Comparison of ENCODE assay signal across 1 cellular context in the genomic region with DNA sequence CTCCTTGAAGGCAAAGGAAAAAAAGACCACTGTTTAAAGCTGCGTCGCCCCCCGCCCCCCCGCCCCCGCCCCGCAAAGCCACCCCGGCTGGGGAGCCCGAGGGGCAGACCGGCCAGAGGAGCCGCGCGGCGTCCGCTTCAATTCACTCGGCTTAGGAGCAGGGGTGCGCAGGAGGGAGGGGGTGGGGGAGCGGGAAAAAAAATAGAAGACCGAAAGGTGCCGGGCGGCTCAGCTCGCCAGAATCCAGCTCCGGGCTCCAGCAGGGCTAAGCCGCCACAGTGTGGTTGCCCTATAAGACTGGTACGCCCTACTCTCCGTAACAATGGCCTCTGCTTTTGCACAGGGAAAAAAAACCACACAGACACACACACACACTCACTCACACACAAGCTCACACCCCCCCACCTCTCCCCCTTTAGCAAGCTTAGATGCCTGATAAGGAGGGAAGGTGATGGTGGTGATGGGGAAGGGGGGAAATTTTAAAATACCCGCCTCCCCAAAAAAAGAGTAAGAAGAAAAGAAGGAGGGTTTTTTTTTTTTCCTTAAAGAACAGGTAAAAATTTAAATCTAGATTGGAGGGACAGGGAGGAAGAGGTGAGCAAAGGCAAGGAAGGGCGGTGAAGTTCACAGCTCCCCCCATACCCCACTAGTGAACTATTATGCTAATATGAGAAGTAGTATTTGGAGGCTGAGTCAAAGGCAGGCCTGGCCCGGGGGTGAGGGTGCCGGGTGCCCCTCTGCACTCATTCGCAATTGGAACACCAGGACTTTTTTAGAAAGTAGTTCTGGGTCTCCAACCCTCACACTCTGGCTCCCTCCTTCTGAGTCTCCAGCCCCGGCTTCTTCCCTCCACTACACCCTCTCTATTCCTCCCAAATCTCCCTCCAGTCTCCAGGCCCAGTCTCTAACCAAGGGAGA.
TF ChIP-seq lines count a peak whose summit lies in the region.

No MANE protein-coding gene starts in this region.

TF ChIP-seq in K562, 482 proteins besides CTCF, POLR2A, EP300 and RAD21 (continued from another document):
- TF ChIP-seq KAT7 (CRISPR knock-in tag; IDR thresholded peaks at IDR 0.05; ENCODE audit: borderline replicate concordance) (no peak), HOMEZ (CRISPR knock-in tag; IDR thresholded peaks at IDR 0.05) (no peak), GATAD2B (IDR thresholded peaks at IDR 0.05; ENCODE audit: borderline replicate concordance) (no peak), ZNF175 (CRISPR knock-in tag; IDR thresholded peaks at IDR 0.05; ENCODE audit: low read depth) (no peak; the same call in 1 of the 2 replicates), TSC22D4 (tag; IDR thresholded peaks at IDR 0.05) (no peak), ZBTB8A (IDR thresholded peaks at IDR 0.05; ENCODE audit: partially characterized antibody) (no peak), HNRNPH1 (optimal IDR thresholded peaks at IDR 0.05; ENCODE audit: low read depth, low read length) (no peak), ZNF41 (CRISPR knock-in tag; conservative IDR thresholded peaks at IDR 0.05) (no peak), MXI1 (IDR thresholded peaks at IDR 0.05; ENCODE audit: low read depth, low read length) (no peak), NFIX (CRISPR knock-in tag; IDR thresholded peaks at IDR 0.05; ENCODE audit: low read depth) (no peak), ZNF311 (CRISPR knock-in tag; IDR thresholded peaks at IDR 0.05) (no peak), ETV5 (CRISPR knock-in tag; IDR thresholded peaks at IDR 0.05; ENCODE audit: low read depth) (no peak), ZC3H4 (CRISPR knock-in tag; IDR thresholded peaks at IDR 0.05; ENCODE audit: borderline replicate concordance) (no peak), ARHGAP35 (IDR thresholded peaks at IDR 0.05; ENCODE audit: partially characterized antibody) (peak; percentile 51), ZNF263 (CRISPR knock-in tag; IDR thresholded peaks at IDR 0.05; ENCODE audit: borderline replicate concordance) (no peak), EGR1 (conservative IDR thresholded peaks at IDR 0.05) (no peak), NCOR1 (IDR thresholded peaks at IDR 0.05) (no peak), CBX1 (IDR thresholded peaks at IDR 0.05; ENCODE audit: low read depth) (no peak), ZNF707 (CRISPR knock-in tag; conservative IDR thresholded peaks at IDR 0.05) (no peak), ID3 (CRISPR knock-in tag; IDR thresholded peaks at IDR 0.05) (no peak), ID3 (tag; IDR thresholded peaks at IDR 0.05) (no peak), NFRKB (IDR thresholded peaks at IDR 0.05; ENCODE audit: low read depth) (peak; percentile 41; the same call in 1 of the 2 replicates)
- TF ChIP-seq, protein P1, sequence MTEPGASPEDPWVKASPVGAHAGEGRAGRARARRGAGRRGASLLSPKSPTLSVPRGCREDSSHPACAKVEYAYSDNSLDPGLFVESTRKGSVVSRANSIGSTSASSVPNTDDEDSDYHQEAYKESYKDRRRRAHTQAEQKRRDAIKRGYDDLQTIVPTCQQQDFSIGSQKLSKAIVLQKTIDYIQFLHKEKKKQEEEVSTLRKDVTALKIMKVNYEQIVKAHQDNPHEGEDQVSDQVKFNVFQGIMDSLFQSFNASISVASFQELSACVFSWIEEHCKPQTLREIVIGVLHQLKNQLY (CRISPR knock-in tag; conservative IDR thresholded peaks at IDR 0.05): no peak
- TF ChIP-seq, protein P2, sequence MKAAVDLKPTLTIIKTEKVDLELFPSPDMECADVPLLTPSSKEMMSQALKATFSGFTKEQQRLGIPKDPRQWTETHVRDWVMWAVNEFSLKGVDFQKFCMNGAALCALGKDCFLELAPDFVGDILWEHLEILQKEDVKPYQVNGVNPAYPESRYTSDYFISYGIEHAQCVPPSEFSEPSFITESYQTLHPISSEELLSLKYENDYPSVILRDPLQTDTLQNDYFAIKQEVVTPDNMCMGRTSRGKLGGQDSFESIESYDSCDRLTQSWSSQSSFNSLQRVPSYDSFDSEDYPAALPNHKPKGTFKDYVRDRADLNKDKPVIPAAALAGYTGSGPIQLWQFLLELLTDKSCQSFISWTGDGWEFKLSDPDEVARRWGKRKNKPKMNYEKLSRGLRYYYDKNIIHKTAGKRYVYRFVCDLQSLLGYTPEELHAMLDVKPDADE (conservative IDR thresholded peaks at IDR 0.05; ENCODE audit: control insufficient read depth, low read depth, low read length): no peak
- TF ChIP-seq, protein P3, sequence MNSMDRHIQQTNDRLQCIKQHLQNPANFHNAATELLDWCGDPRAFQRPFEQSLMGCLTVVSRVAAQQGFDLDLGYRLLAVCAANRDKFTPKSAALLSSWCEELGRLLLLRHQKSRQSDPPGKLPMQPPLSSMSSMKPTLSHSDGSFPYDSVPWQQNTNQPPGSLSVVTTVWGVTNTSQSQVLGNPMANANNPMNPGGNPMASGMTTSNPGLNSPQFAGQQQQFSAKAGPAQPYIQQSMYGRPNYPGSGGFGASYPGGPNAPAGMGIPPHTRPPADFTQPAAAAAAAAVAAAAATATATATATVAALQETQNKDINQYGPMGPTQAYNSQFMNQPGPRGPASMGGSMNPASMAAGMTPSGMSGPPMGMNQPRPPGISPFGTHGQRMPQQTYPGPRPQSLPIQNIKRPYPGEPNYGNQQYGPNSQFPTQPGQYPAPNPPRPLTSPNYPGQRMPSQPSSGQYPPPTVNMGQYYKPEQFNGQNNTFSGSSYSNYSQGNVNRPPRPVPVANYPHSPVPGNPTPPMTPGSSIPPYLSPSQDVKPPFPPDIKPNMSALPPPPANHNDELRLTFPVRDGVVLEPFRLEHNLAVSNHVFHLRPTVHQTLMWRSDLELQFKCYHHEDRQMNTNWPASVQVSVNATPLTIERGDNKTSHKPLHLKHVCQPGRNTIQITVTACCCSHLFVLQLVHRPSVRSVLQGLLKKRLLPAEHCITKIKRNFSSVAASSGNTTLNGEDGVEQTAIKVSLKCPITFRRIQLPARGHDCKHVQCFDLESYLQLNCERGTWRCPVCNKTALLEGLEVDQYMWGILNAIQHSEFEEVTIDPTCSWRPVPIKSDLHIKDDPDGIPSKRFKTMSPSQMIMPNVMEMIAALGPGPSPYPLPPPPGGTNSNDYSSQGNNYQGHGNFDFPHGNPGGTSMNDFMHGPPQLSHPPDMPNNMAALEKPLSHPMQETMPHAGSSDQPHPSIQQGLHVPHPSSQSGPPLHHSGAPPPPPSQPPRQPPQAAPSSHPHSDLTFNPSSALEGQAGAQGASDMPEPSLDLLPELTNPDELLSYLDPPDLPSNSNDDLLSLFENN (IDR thresholded peaks at IDR 0.05; ENCODE audit: low read depth in 2 of 2, low read length in 2 of 2): no peak
- TF ChIP-seq, protein P4, sequence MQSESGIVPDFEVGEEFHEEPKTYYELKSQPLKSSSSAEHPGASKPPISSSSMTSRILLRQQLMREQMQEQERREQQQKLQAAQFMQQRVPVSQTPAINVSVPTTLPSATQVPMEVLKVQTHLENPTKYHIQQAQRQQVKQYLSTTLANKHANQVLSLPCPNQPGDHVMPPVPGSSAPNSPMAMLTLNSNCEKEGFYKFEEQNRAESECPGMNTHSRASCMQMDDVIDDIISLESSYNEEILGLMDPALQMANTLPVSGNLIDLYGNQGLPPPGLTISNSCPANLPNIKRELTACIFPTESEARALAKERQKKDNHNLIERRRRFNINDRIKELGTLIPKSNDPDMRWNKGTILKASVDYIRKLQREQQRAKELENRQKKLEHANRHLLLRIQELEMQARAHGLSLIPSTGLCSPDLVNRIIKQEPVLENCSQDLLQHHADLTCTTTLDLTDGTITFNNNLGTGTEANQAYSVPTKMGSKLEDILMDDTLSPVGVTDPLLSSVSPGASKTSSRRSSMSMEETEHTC (IDR thresholded peaks at IDR 0.05): no peak
